In the genomic region with DNA sequence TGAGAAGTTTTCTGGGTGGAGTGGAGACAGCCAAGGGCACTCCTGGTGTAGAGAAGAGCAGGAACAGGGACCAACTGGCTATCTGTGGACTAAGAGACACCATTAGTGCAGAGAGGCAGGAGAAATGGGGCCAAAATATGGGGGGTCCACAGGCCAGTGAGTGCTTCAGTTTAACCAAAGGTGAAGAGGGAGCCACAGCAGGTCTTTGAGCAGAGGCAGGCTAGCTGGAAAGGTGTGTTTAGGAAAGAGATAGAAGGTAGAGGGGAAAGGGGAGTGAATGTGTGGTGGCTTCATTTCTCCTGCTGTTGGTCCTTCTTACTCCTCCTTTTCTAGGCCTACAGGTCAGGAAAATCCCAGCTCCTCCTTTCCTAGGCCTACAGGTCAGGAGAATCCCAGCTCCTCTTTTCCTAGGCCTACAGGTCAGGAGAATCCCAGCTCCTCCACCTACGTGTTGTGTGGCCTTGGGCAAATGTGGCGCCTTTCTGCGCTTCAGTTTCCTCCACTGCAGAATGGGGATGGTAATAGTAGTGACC, we compare ENCODE assay signal across 16 cellular contexts. TPM values are rescaled to one million over a fixed set of nuclear protein-coding genes. Genes with fewer than 3 reads are reported as not detected.
A peak's percentile ranks its signal among the peaks of the same experiment; 100 is the strongest.
DNase-seq lines count a peak whose midpoint lies in the region; ATAC-seq and TF ChIP-seq lines count a peak whose summit lies in the region.
"Had no signal": no experiment of that assay in that cellular context is flagged by ENCODE, and none has a peak within 500 bp of the region (broad histone marks: within the 10 kb centered on the region; RNA-seq: fewer than 3 reads in every experiment).

No MANE protein-coding gene starts in this region.

- no peak for TF ChIP-seq CTCF in left ventricle myocardium inferior (IDR thresholded peaks at IDR 0.05; ENCODE audit: borderline replicate concordance)
- no peak for TF ChIP-seq CTCF in SU-DHL-6 (IDR thresholded peaks at IDR 0.05; ENCODE audit: insufficient read depth, low read length, poor library complexity, severe bottlenecking)
- no peak for TF ChIP-seq CTCF in epithelial cell of esophagus (IDR thresholded peaks at IDR 0.05; ENCODE audit: insufficient read depth, low read depth, low read length, missing control alignments)
- no peak for TF ChIP-seq CTCF in SK-N-SH (IDR thresholded peaks at IDR 0.05)

- H3K4me1 ChIP-seq in left ventricle myocardium inferior (peaks cover 40% of the 10 kb centered on the region), SK-N-SH (ENCODE audit: control insufficient read depth in 1 of 2, insufficient read depth in 2 of 2, low read depth in 1 of 2, low read length in 1 of 2) (peaks cover 6 to 29% of the 10 kb centered on the region in 2 experiments; a peak in 2 of 4 replicates)

- H4K20me1 ChIP-seq in SU-DHL-6 (ENCODE audit: low read depth, low read length) (peaks cover 12% of the 10 kb centered on the region), SK-N-SH (ENCODE audit: insufficient read depth) (peaks cover 17% of the 10 kb centered on the region)

- no peak overlapping the region for H2AFZ ChIP-seq in SU-DHL-6 (ENCODE audit: low read depth, low read length, severe bottlenecking)
- no peak overlapping the region for H2AFZ ChIP-seq in SK-N-SH (ENCODE audit: low read depth)

- peak overlapping the region; percentile 67 for H3K4me2 ChIP-seq in SU-DHL-6 (ENCODE audit: low read depth, low read length, poor library complexity, severe bottlenecking)
- H3K4me2 ChIP-seq in SK-N-SH, result no peak overlapping the region

- H3K9me3 ChIP-seq in left ventricle myocardium inferior (replicated peaks) (no peaks in the 10 kb centered on the region), SU-DHL-6 (ENCODE audit: insufficient read depth, low read length) (no peaks in the 10 kb centered on the region), SK-N-SH (no peaks in the 10 kb centered on the region)
- H3K9me3 ChIP-seq: gastroesophageal sphincter had no signal

- H3K36me3 ChIP-seq in left ventricle myocardium inferior, result peaks cover 7% of the 10 kb centered on the region
- peaks cover 17% of the 10 kb centered on the region for H3K36me3 ChIP-seq in SU-DHL-6 (ENCODE audit: low read length)
- peaks cover 8 to 15% of the 10 kb centered on the region in 2 experiments for H3K36me3 ChIP-seq in SK-N-SH (replicated peaks in 1 of 2; ENCODE audit: control insufficient read depth in 1 of 2, insufficient read depth in 2 of 2, low read length in 1 of 2)

- H3F3A ChIP-seq in SU-DHL-6 (ENCODE audit: insufficient read depth), result peaks cover 27% of the 10 kb centered on the region
- H3F3A ChIP-seq in SK-N-SH (replicated peaks; ENCODE audit: insufficient read depth), result peaks cover 5% of the 10 kb centered on the region

- no peak for TF ChIP-seq RAD21 in SK-N-SH (IDR thresholded peaks at IDR 0.05; ENCODE audit: low read length)

- H3K9me2 ChIP-seq in SU-DHL-6 (replicated peaks; ENCODE audit: insufficient read depth, low read length) (no peaks in the 10 kb centered on the region), SK-N-SH (no peaks in the 10 kb centered on the region)

- ATAC-seq in Right ventricle myocardium inferior (no peak), HG03378 (IDR thresholded peaks at IDR 0.05; ENCODE audit: unreplicated experiment) (no peak), HG03469 (IDR thresholded peaks at IDR 0.05; ENCODE audit: unreplicated experiment) (no peak)
- ATAC-seq: gastroesophageal sphincter, left lobe of liver had no signal

- H3K9ac ChIP-seq in SU-DHL-6 (ENCODE audit: low read length) (peak overlapping the region; percentile 98; the same call in 1 of the 2 replicates), SK-N-SH (no peak overlapping the region)

- intact Hi-C loops in left ventricle myocardium inferior (cut with micrococcal nuclease), result no loop called here
- intact Hi-C loops in Right ventricle myocardium inferior (cut with DNase I), result loop anchor here (10.0 kb wide), 1 partner anchor 222 kb away; a partner anchor contains a TSS

- H3K4me3 ChIP-seq in left ventricle myocardium inferior, result peak overlapping the region; percentile 85
- no peak overlapping the region for H3K4me3 ChIP-seq in SU-DHL-6 (ENCODE audit: insufficient read depth, low read length, poor library complexity, severe bottlenecking)
- peak overlapping the region; percentile 62 for H3K4me3 ChIP-seq in epithelial cell of esophagus (ENCODE audit: low read length)
- H3K4me3 ChIP-seq in SK-N-SH (ENCODE audit: low read depth in 2 of 2, low read length in 1 of 2), result no peak overlapping the region

- 100% methylated on average over 3 of the region's 3 CpGs for WGBS in SK-N-SH (ENCODE audit: low lambda C conversion rate)

- H3K27me3 ChIP-seq in left ventricle myocardium inferior (ENCODE audit: low read depth), result peaks cover 4% of the 10 kb centered on the region
- no peaks in the 10 kb centered on the region for H3K27me3 ChIP-seq in SU-DHL-6 (ENCODE audit: low read length)
- no peaks in the 10 kb centered on the region for H3K27me3 ChIP-seq in SK-N-SH (ENCODE audit: insufficient read depth)

- H3K79me2 ChIP-seq in SU-DHL-6 (ENCODE audit: insufficient read depth, low read length) (peaks cover 18% of the 10 kb centered on the region), SK-N-SH (ENCODE audit: insufficient read depth) (peaks cover 18% of the 10 kb centered on the region)

- CTCF ChIA-PET in SK-N-SH (lab: Yijun Ruan, JAX), result interaction anchor here (0.9 to 2.9 kb wide), 9 partner anchors 9 to 104 kb away, joined by 3 to 33 read pairs (median 8); a partner anchor contains a TSS

- DNase-seq in left ventricle myocardium inferior (no peak), Right ventricle myocardium inferior (ENCODE audit: missing footprints) (no peak), epithelial cell of esophagus (ENCODE audit: low read depth) (no peak), SK-N-SH (no peak), epidermal melanocyte (ENCODE audit: insufficient read length, low spot score) (no peak)
- DNase-seq: activated gamma-delta T cell; AML-193; stimulated activated CD4-positive, alpha-beta T cell treated with anti-CD3 and anti-CD28 coated beads, Interleukin-4, amount 100 ng/mL, for 1 hour had no signal

- POLR2A ChIA-PET in SK-N-SH (lab: Yijun Ruan, JAX), result interaction anchor here (1.6 kb wide), 1 partner anchor 14 kb away, joined by 3 read pairs; no protein-coding TSS in a partner anchor

- H3K27ac ChIP-seq in left ventricle myocardium inferior (replicated peaks) (no peak overlapping the region), SU-DHL-6 (ENCODE audit: low read depth, low read length) (no peak overlapping the region), SK-N-SH (ENCODE audit: low read depth in 2 of 2, low read length in 1 of 2) (no peak overlapping the region)

- no peak for TF ChIP-seq EP300 in SK-N-SH (IDR thresholded peaks at IDR 0.05; ENCODE audit: borderline replicate concordance in 1 of 2, low read depth in 1 of 2, low read length in 1 of 2)

TF ChIP-seq in SK-N-SH, 30 proteins besides CTCF, POLR2A, EP300 and RAD21 (continues in another document):
- TF ChIP-seq, protein P1, sequence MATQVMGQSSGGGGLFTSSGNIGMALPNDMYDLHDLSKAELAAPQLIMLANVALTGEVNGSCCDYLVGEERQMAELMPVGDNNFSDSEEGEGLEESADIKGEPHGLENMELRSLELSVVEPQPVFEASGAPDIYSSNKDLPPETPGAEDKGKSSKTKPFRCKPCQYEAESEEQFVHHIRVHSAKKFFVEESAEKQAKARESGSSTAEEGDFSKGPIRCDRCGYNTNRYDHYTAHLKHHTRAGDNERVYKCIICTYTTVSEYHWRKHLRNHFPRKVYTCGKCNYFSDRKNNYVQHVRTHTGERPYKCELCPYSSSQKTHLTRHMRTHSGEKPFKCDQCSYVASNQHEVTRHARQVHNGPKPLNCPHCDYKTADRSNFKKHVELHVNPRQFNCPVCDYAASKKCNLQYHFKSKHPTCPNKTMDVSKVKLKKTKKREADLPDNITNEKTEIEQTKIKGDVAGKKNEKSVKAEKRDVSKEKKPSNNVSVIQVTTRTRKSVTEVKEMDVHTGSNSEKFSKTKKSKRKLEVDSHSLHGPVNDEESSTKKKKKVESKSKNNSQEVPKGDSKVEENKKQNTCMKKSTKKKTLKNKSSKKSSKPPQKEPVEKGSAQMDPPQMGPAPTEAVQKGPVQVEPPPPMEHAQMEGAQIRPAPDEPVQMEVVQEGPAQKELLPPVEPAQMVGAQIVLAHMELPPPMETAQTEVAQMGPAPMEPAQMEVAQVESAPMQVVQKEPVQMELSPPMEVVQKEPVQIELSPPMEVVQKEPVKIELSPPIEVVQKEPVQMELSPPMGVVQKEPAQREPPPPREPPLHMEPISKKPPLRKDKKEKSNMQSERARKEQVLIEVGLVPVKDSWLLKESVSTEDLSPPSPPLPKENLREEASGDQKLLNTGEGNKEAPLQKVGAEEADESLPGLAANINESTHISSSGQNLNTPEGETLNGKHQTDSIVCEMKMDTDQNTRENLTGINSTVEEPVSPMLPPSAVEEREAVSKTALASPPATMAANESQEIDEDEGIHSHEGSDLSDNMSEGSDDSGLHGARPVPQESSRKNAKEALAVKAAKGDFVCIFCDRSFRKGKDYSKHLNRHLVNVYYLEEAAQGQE (IDR thresholded peaks at IDR 0.05; ENCODE audit: low read depth, low read length), result no peak
- no peak for TF ChIP-seq CHD2 (IDR thresholded peaks at IDR 0.05; ENCODE audit: low read length, partially characterized antibody)
- TF ChIP-seq TCF12 (IDR thresholded peaks at IDR 0.05), result no peak
- TF ChIP-seq SIN3A (IDR thresholded peaks at IDR 0.05; ENCODE audit: borderline replicate concordance, low read depth, low read length), result no peak

RNA-seq across cellular contexts. Expression of a gene that starts 1.5 kb away (rescaled TPM):
- 0.69 TPM for total RNA-seq in left ventricle myocardium inferior
- total RNA-seq in Right ventricle myocardium inferior, result 0.24 TPM
- 0.08 and 0.12 TPM in 2 replicates for polyA plus RNA-seq in SK-N-SH (2012; rRNA removed)
- polyA plus RNA-seq in SK-N-SH (2012; cell fraction: cytosol; rRNA removed), result 0.03 and 0.05 TPM in 2 replicates
- 0.12 TPM in 1 of 2 replicates, not detected in the other for polyA plus RNA-seq in SK-N-SH (2012; cell fraction: nucleus; rRNA removed)
- total RNA-seq: RPMI7951 had no signal

RNA-seq across cellular contexts. Expression of a gene that starts 3.1 kb away (rescaled TPM):
- total RNA-seq in left ventricle myocardium inferior, result 559 TPM
- total RNA-seq in Right ventricle myocardium inferior, result 664 TPM
- polyA plus RNA-seq in SK-N-SH (2012; rRNA removed), result 2,297 and 2,368 TPM in 2 replicates
- 721 and 1,465 TPM in 2 replicates for polyA plus RNA-seq in SK-N-SH (2012; cell fraction: cytosol; rRNA removed)
- 482 and 618 TPM in 2 replicates for polyA plus RNA-seq in SK-N-SH (2012; cell fraction: nucleus; rRNA removed)

RNA-seq across cellular contexts. Expression of a gene that starts 6.0 kb away (rescaled TPM):
- total RNA-seq in left ventricle myocardium inferior (not detected), Right ventricle myocardium inferior (not detected)
- polyA plus RNA-seq in SK-N-SH (2012; rRNA removed), result 0.77 and 0.91 TPM in 2 replicates
- 0.08 and 0.30 TPM in 2 replicates for polyA plus RNA-seq in SK-N-SH (2012; cell fraction: cytosol; rRNA removed)
- 14.1 and 29.8 TPM in 2 replicates for polyA plus RNA-seq in SK-N-SH (2012; cell fraction: nucleus; rRNA removed)
- total RNA-seq: dermis microvascular lymphatic vessel endothelial cell, gastroesophageal sphincter, left lobe of liver, pulmonary artery endothelial cell, RPMI7951 had no signal

RNA-seq across cellular contexts. Expression of a gene that starts 12.3 kb away (rescaled TPM):
- total RNA-seq in left ventricle myocardium inferior (not detected), Right ventricle myocardium inferior (not detected)
- polyA plus RNA-seq in SK-N-SH (2012; rRNA removed), result 13.2 and 16.1 TPM in 2 replicates
- polyA plus RNA-seq in SK-N-SH (2012; cell fraction: cytosol; rRNA removed), result 8.4 and 11.0 TPM in 2 replicates
- polyA plus RNA-seq in SK-N-SH (2012; cell fraction: nucleus; rRNA removed), result 22.6 and 33.5 TPM in 2 replicates
- total RNA-seq: left lobe of liver had no signal

RNA-seq across cellular contexts. Expression of a gene that starts 19.5 kb away (rescaled TPM):
- not detected for total RNA-seq in left ventricle myocardium inferior
- not detected for total RNA-seq in Right ventricle myocardium inferior
- not detected in 2 replicates for polyA plus RNA-seq in SK-N-SH (2012; rRNA removed)
- polyA plus RNA-seq in SK-N-SH (2012; cell fraction: cytosol; rRNA removed), result not detected in 2 replicates
- polyA plus RNA-seq in SK-N-SH (2012; cell fraction: nucleus; rRNA removed), result 0.06 and 0.10 TPM in 2 replicates
- total RNA-seq: dermis microvascular lymphatic vessel endothelial cell, gastroesophageal sphincter, left lobe of liver, pulmonary artery endothelial cell, RPMI7951 had no signal

Comparison
In these comparisons a context has a peak if more than half of its experiments do, and no peak if none do; other contexts are left out.
1. H3K4me3 ChIP-seq: peak in left ventricle myocardium inferior (single experiment) and epithelial cell of esophagus (single experiment); none in SU-DHL-6 (single experiment) and SK-N-SH (0 of 2).